Comparison of ENCODE assay signal across 9 cellular contexts in genomic region chr7:77266162-77266807, GRCh38.
A peak's percentile ranks its signal among the peaks of the same experiment; 100 is the strongest.
DNase-seq lines count a peak whose midpoint lies in the region; ATAC-seq lines count a peak whose summit lies in the region.
"Had no signal": no experiment of that assay in that cellular context is flagged by ENCODE, and none has a peak within 500 bp of the region (broad histone marks: within the 10 kb centered on the region; RNA-seq: fewer than 3 reads in every experiment).

No MANE protein-coding gene starts in this region.

- peaks cover 19% of the 10 kb centered on the region for H3K4me1 Mint-ChIP-seq in activated T-cell treated with anti-CD3 and anti-CD28 coated beads, Interleukin-2, amount 50 U/mL, for 72 hours (ENCODE audit: low read depth)
- peaks cover 14% of the 10 kb centered on the region for H3K4me1 Mint-ChIP-seq in stimulated activated effector memory CD8-positive, alpha-beta T cell treated with anti-CD3 and anti-CD28 coated beads, Interleukin-12 subunit alpha, Interleukin-12 subunit beta, amount 100 ng/mL, for 72 hours

- DNase-seq in activated T-cell treated with anti-CD3 and anti-CD28 coated beads, Interleukin-2, amount 50 U/mL, for 72 hours: peak; percentile 37 to 59
- DNase-seq in activated T-cell treated with anti-CD3 and anti-CD28 coated beads for 4 hours (no peak), NCI-H524 (lab: John Stamatoyannopoulos, UW) (no peak), UCSD-AML1 (lab: John Stamatoyannopoulos, UW; ENCODE audit: unreplicated experiment) (no peak), SKM-1 treated with dmso at 0.1 percent for 144 hours (lab: John Stamatoyannopoulos, UW; ENCODE audit: unreplicated experiment) (no peak)
- DNase-seq in stimulated activated effector memory CD8-positive, alpha-beta T cell treated with anti-CD3 and anti-CD28 coated beads, Interleukin-12 subunit alpha, Interleukin-12 subunit beta, amount 100 ng/mL, for 72 hours (ENCODE audit: low spot score in 2 of 2): no peak

- peak overlapping the region; percentile 61 for H3K27ac Mint-ChIP-seq in activated T-cell treated with anti-CD3 and anti-CD28 coated beads, Interleukin-2, amount 50 U/mL, for 72 hours
- peak overlapping the region; percentile 9 for H3K27ac Mint-ChIP-seq in stimulated activated effector memory CD8-positive, alpha-beta T cell treated with anti-CD3 and anti-CD28 coated beads, Interleukin-12 subunit alpha, Interleukin-12 subunit beta, amount 100 ng/mL, for 72 hours
- H3K27ac Mint-ChIP-seq: dendritic cell treated with granulocyte-macrophage colony-stimulating factor and Interleukin-4, amounts not matched to agents 40 ng/mL and 50 ng/mL, for 4 days had no signal

- H3K9me3 Mint-ChIP-seq in activated T-cell treated with anti-CD3 and anti-CD28 coated beads, Interleukin-2, amount 50 U/mL, for 72 hours: peaks cover 0 to 1% of the 10 kb centered on the region in 2 donors
- H3K9me3 Mint-ChIP-seq in stimulated activated effector memory CD8-positive, alpha-beta T cell treated with anti-CD3 and anti-CD28 coated beads, Interleukin-12 subunit alpha, Interleukin-12 subunit beta, amount 100 ng/mL, for 72 hours: no peaks in the 10 kb centered on the region
- H3K9me3 Mint-ChIP-seq: dendritic cell treated with granulocyte-macrophage colony-stimulating factor and Interleukin-4, amounts not matched to agents 40 ng/mL and 50 ng/mL, for 4 days had no signal

- ATAC-seq in activated T-cell treated with anti-CD3 and anti-CD28 coated beads, Interleukin-2, amount 50 U/mL, for 72 hours (replicated peaks in 1 of 2): peak; percentile 93 to 95
- ATAC-seq in GM21825 (IDR thresholded peaks at IDR 0.05; ENCODE audit: unreplicated experiment) (peak; percentile 81), HG03520 (IDR thresholded peaks at IDR 0.05; ENCODE audit: unreplicated experiment) (peak; percentile 89)
- peak; percentile 99 for ATAC-seq in stimulated activated effector memory CD8-positive, alpha-beta T cell treated with anti-CD3 and anti-CD28 coated beads, Interleukin-12 subunit alpha, Interleukin-12 subunit beta, amount 100 ng/mL, for 72 hours

- peak overlapping the region; percentile 19 to 61 for H3K4me3 Mint-ChIP-seq in activated T-cell treated with anti-CD3 and anti-CD28 coated beads, Interleukin-2, amount 50 U/mL, for 72 hours
- H3K4me3 Mint-ChIP-seq in stimulated activated effector memory CD8-positive, alpha-beta T cell treated with anti-CD3 and anti-CD28 coated beads, Interleukin-12 subunit alpha, Interleukin-12 subunit beta, amount 100 ng/mL, for 72 hours: no peak overlapping the region
- H3K4me3 Mint-ChIP-seq: dendritic cell treated with granulocyte-macrophage colony-stimulating factor and Interleukin-4, amounts not matched to agents 40 ng/mL and 50 ng/mL, for 4 days had no signal

- peaks cover 0 to 1% of the 10 kb centered on the region in 2 donors for H3K36me3 Mint-ChIP-seq in activated T-cell treated with anti-CD3 and anti-CD28 coated beads, Interleukin-2, amount 50 U/mL, for 72 hours (ENCODE audit: insufficient read depth in 2 of 2)
- no peaks in the 10 kb centered on the region for H3K36me3 Mint-ChIP-seq in stimulated activated effector memory CD8-positive, alpha-beta T cell treated with anti-CD3 and anti-CD28 coated beads, Interleukin-12 subunit alpha, Interleukin-12 subunit beta, amount 100 ng/mL, for 72 hours

- H3K27me3 Mint-ChIP-seq in activated T-cell treated with anti-CD3 and anti-CD28 coated beads, Interleukin-2, amount 50 U/mL, for 72 hours (ENCODE audit: low read depth): peaks cover 10% of the 10 kb centered on the region

Comparison
In these comparisons a context has a peak if more than half of its experiments do, and no peak if none do; other contexts are left out.
1. DNase-seq: peak in activated T-cell treated with anti-CD3 and anti-CD28 coated beads, Interleukin-2, amount 50 U/mL, for 72 hours (2 of 2); none in activated T-cell treated with anti-CD3 and anti-CD28 coated beads for 4 hours (single experiment), stimulated activated effector memory CD8-positive, alpha-beta T cell treated with anti-CD3 and anti-CD28 coated beads, Interleukin-12 subunit alpha, Interleukin-12 subunit beta, amount 100 ng/mL, for 72 hours (0 of 2), NCI-H524 (0 of 2), UCSD-AML1 (single experiment) and SKM-1 treated with dmso at 0.1 percent for 144 hours (single experiment).
2. Peak in every context shown above with its lines, with median percentiles within 50 percentile points of each other: ATAC-seq.